ENCODE assay signal across 8 cellular contexts in genomic region chr6:149922642-149923326, GRCh38. TPM values are rescaled to one million over a fixed set of nuclear protein-coding genes. Genes with fewer than 3 reads are reported as not detected.
A peak's percentile ranks its signal among the peaks of the same experiment; 100 is the strongest.
DNase-seq lines count a peak whose midpoint lies in the region; ATAC-seq and FAIRE-seq lines count a peak whose summit lies in the region.

TSS of gene RAET1G (minus strand) at chr6:149923121. CDS start at chr6:149923010, 111 bp downstream.

- no peak within 1 kb of the TSS for H3K27ac ChIP-seq in small intestine (ENCODE audit: low read depth in 1 of 2, low read length in 1 of 2)

- FAIRE-seq in A204.1 (lab: Jason Lieb, UNC) (peak; percentile 74), small intestine (lab: Jason Lieb, UNC) (no peak)

- H3K27me3 ChIP-seq in small intestine (ENCODE audit: control insufficient read depth in 2 of 2, insufficient read depth in 2 of 2, low read length in 2 of 2) = peaks cover 0 to 8% of the 10 kb centered on the region in 2 donors

- no peaks in the 10 kb centered on the region for H3K9me3 Mint-ChIP-seq in activated CD4-positive, alpha-beta T cell treated with anti-CD3 and anti-CD28 coated beads for 36 hours (ENCODE audit: low read depth)

- CTCF ChIA-PET in activated CD4-positive, alpha-beta T cell treated with anti-CD3 and anti-CD28 coated beads for 36 hours (lab: Charles Lee) = interaction anchor here (1.0 to 1.7 kb wide), 2 partner anchors 88 to 91 kb away, joined by 4 to 7 read pairs; no protein-coding TSS in a partner anchor

- no peak within 1 kb of the TSS for H3K27ac Mint-ChIP-seq in activated CD4-positive, alpha-beta T cell treated with anti-CD3 and anti-CD28 coated beads for 36 hours

- peaks cover 0 to 3% of the 10 kb centered on the region in 2 donors for H3K4me1 ChIP-seq in small intestine (ENCODE audit: control insufficient read depth in 2 of 2, insufficient read depth in 1 of 2, low read depth in 1 of 2, low read length in 1 of 2)

- intact Hi-C loops in activated CD4-positive, alpha-beta T cell treated with anti-CD3 and anti-CD28 coated beads for 36 hours (cut with DNase I, micrococcal nuclease) = loop anchor here (1.0 to 10.0 kb wide), 5 partner anchors 58 to 412 kb away; partner anchors contain the start of genes LRP11 (in 2 of the 2), GINM1 (in 1 of the 2) and LATS1 (in 1 of the 2)

- peaks cover 21% of the 10 kb centered on the region for H3K4me1 Mint-ChIP-seq in activated CD4-positive, alpha-beta T cell treated with anti-CD3 and anti-CD28 coated beads for 36 hours

- peak within 1 kb of the TSS in 1 of 2 donors; percentile 25 for H3K4me3 ChIP-seq in small intestine (ENCODE audit: low read depth in 1 of 2, low read length in 2 of 2)

- ATAC-seq in GM21576 (IDR thresholded peaks at IDR 0.05; ENCODE audit: unreplicated experiment) (peak; percentile 52), GM18868 (IDR thresholded peaks at IDR 0.05; ENCODE audit: unreplicated experiment) (no peak)
- ATAC-seq in activated CD4-positive, alpha-beta T cell treated with anti-CD3 and anti-CD28 coated beads for 36 hours = peak; percentile 95

- no peaks in the 10 kb centered on the region for H3K9me3 ChIP-seq in small intestine (ENCODE audit: control insufficient read depth, low read depth)

- H3K4me3 Mint-ChIP-seq in activated CD4-positive, alpha-beta T cell treated with anti-CD3 and anti-CD28 coated beads for 36 hours = peak within 1 kb of the TSS; percentile 70

- peaks cover 63% of the 10 kb centered on the region for H3K27me3 Mint-ChIP-seq in activated CD4-positive, alpha-beta T cell treated with anti-CD3 and anti-CD28 coated beads for 36 hours

- no peaks in the 10 kb centered on the region for H3K36me3 ChIP-seq in small intestine (ENCODE audit: control insufficient read depth in 2 of 2, insufficient read depth in 2 of 2, low read length in 2 of 2)

- no peaks in the 10 kb centered on the region for H3K36me3 Mint-ChIP-seq in activated CD4-positive, alpha-beta T cell treated with anti-CD3 and anti-CD28 coated beads for 36 hours (ENCODE audit: low read depth)

- POLR2A ChIA-PET in activated CD4-positive, alpha-beta T cell treated with anti-CD3 and anti-CD28 coated beads for 36 hours (lab: Charles Lee) = interaction anchor here (0.5 kb wide), 1 partner anchor 9 kb away, joined by 3 read pairs; no protein-coding TSS in a partner anchor

- peak; percentile 93 for DNase-seq in NCI-H226
- DNase-seq in activated CD4-positive, alpha-beta T cell treated with anti-CD3 and anti-CD28 coated beads for 36 hours = peak; percentile 90
- peak; percentile 74 for DNase-seq in cerebellum (ENCODE audit: low spot score)
- peak; percentile 97 for DNase-seq in iris pigment epithelial cell (ENCODE audit: low read depth)
- DNase-seq in small intestine = peak; percentile 85

- WGBS in small intestine, 3 donors = 1 to 2% (median 1%) methylated on average over 35 to 40 of the region's 40 CpGs

RNA-seq across cellular contexts. Expression of gene RAET1G, which starts in this region (rescaled TPM):
- not detected for total RNA-seq in activated CD4-positive, alpha-beta T cell treated with anti-CD3 and anti-CD28 coated beads for 36 hours
- total RNA-seq in cerebellum = not detected
- under 1 TPM in 1 of 3 donors, not detected in 2; 0.27 TPM for polyA plus RNA-seq in small intestine

Comparison
In these comparisons a context has a peak if more than half of its experiments do, and no peak if none do; other contexts are left out.
1. Peak in DNase-seq and ATAC-seq in activated CD4-positive, alpha-beta T cell treated with anti-CD3 and anti-CD28 coated beads for 36 hours; RNA of the gene not detected or under 1 TPM.
2. Peak in DNase-seq in cerebellum; RNA of the gene not detected or under 1 TPM.
3. Peak in DNase-seq in small intestine; RNA of the gene not detected or under 1 TPM.